Comparison of ENCODE assay signal across 24 cellular contexts in genomic region chr5:169450464-169450863, GRCh38.
DNase-seq lines count a peak whose midpoint lies in the region; ATAC-seq and TF ChIP-seq lines count a peak whose summit lies in the region.
"Had no signal": no experiment of that assay in that cellular context is flagged by ENCODE, and none has a peak within 500 bp of the region (broad histone marks: within the 10 kb centered on the region; RNA-seq: fewer than 3 reads in every experiment).

No MANE protein-coding gene starts in this region.

- no peaks in the 10 kb centered on the region for H3K4me1 ChIP-seq in hepatocyte (ENCODE audit: insufficient read depth)
- H3K4me1 ChIP-seq: parathyroid adenoma, upper lobe of left lung had no signal

- H3K27me3 ChIP-seq in hepatocyte = no peaks in the 10 kb centered on the region
- H3K27me3 ChIP-seq: upper lobe of left lung had no signal

- H2AFZ ChIP-seq in hepatocyte = no peak overlapping the region
- H2AFZ ChIP-seq: parathyroid adenoma had no signal

- no peak overlapping the region for H3K4me2 ChIP-seq in hepatocyte

- no peaks in the 10 kb centered on the region for H3K36me3 Mint-ChIP-seq in stimulated activated naive B cell treated with anti-CD40 and anti-IgM and Interleukin-4, amounts not matched to agents 10 μg/mL and 1 μg/mL and 100 μg/mL, for 72 hours
- no peaks in the 10 kb centered on the region for H3K36me3 Mint-ChIP-seq in nephron progenitor cell (ENCODE audit: low read depth)
- H3K36me3 Mint-ChIP-seq: activated naive CD8-positive, alpha-beta T cell treated with anti-CD3 and anti-CD28 coated beads for 36 hours had no signal

- no peak for TF ChIP-seq CTCF in epithelial cell of esophagus (IDR thresholded peaks at IDR 0.05; ENCODE audit: insufficient read depth, low read depth, low read length, missing control alignments)
- no peak for TF ChIP-seq CTCF in hepatocyte (IDR thresholded peaks at IDR 0.05; ENCODE audit: poor library complexity)
- TF ChIP-seq CTCF in nephron progenitor cell (IDR thresholded peaks at IDR 0.05) = no peak

- no peaks in the 10 kb centered on the region for H3K79me2 ChIP-seq in hepatocyte
- H3K79me2 ChIP-seq: parathyroid adenoma had no signal

- no peak overlapping the region for H3K27ac ChIP-seq in hepatocyte
- H3K27ac ChIP-seq: parathyroid adenoma, SK-N-MC, upper lobe of left lung had no signal

- no peak for ATAC-seq in stimulated activated naive B cell treated with anti-CD40 and anti-IgM and Interleukin-4, amounts not matched to agents 10 μg/mL and 1 μg/mL and 100 μg/mL, for 72 hours (replicated peaks)
- ATAC-seq in HG03139 (IDR thresholded peaks at IDR 0.05; ENCODE audit: unreplicated experiment) = no peak
- ATAC-seq: left cardiac atrium, right cardiac atrium, T-helper 17 cell had no signal

- no peaks in the 10 kb centered on the region for H4K20me1 ChIP-seq in hepatocyte (ENCODE audit: insufficient read depth, poor library complexity, severe bottlenecking)

- H3K27ac Mint-ChIP-seq in stimulated activated naive B cell treated with anti-CD40 and anti-IgM and Interleukin-4, amounts not matched to agents 10 μg/mL and 1 μg/mL and 100 μg/mL, for 72 hours = no peak overlapping the region
- H3K27ac Mint-ChIP-seq in nephron progenitor cell = no peak overlapping the region
- H3K27ac Mint-ChIP-seq: activated naive CD8-positive, alpha-beta T cell treated with anti-CD3 and anti-CD28 coated beads for 36 hours; T-helper 17 cell had no signal

- H3K4me3 ChIP-seq in epithelial cell of esophagus (ENCODE audit: low read length) = no peak overlapping the region
- H3K4me3 ChIP-seq in hepatocyte = no peak overlapping the region
- H3K4me3 ChIP-seq: SK-N-MC, upper lobe of left lung had no signal

- H3K9me3 Mint-ChIP-seq in stimulated activated naive B cell treated with anti-CD40 and anti-IgM and Interleukin-4, amounts not matched to agents 10 μg/mL and 1 μg/mL and 100 μg/mL, for 72 hours = no peaks in the 10 kb centered on the region
- no peaks in the 10 kb centered on the region for H3K9me3 Mint-ChIP-seq in nephron progenitor cell
- H3K9me3 Mint-ChIP-seq: activated naive CD8-positive, alpha-beta T cell treated with anti-CD3 and anti-CD28 coated beads for 36 hours; neural crest cell had no signal

- TF ChIP-seq EP300 in Ishikawa (IDR thresholded peaks at IDR 0.05; ENCODE audit: borderline replicate concordance) = no peak

- H3K27me3 Mint-ChIP-seq in stimulated activated naive B cell treated with anti-CD40 and anti-IgM and Interleukin-4, amounts not matched to agents 10 μg/mL and 1 μg/mL and 100 μg/mL, for 72 hours = no peaks in the 10 kb centered on the region
- peaks cover 15% of the 10 kb centered on the region for H3K27me3 Mint-ChIP-seq in nephron progenitor cell (ENCODE audit: low read depth, poor library complexity)
- H3K27me3 Mint-ChIP-seq: activated naive CD8-positive, alpha-beta T cell treated with anti-CD3 and anti-CD28 coated beads for 36 hours had no signal

- TF ChIP-seq RAD21 in Ishikawa (IDR thresholded peaks at IDR 0.05; ENCODE audit: low read depth) = no peak

- H3K9me3 ChIP-seq in hepatocyte (ENCODE audit: low read depth) = no peaks in the 10 kb centered on the region
- H3K9me3 ChIP-seq: upper lobe of left lung had no signal

- no peaks in the 10 kb centered on the region for H3K36me3 ChIP-seq in hepatocyte (replicated peaks; ENCODE audit: insufficient read depth, low read depth)
- H3K36me3 ChIP-seq: upper lobe of left lung had no signal

- DNase-seq in epithelial cell of esophagus (ENCODE audit: low read depth) (peak; percentile 34), hepatocyte (ENCODE audit: low spot score) (peak; percentile 24), nephron progenitor cell (no peak)
- DNase-seq in stimulated activated naive B cell treated with anti-CD40 and anti-IgM and Interleukin-4, amounts not matched to agents 10 μg/mL and 1 μg/mL and 100 μg/mL, for 72 hours = no peak
- no peak for DNase-seq in activated CD4-positive, alpha-beta T cell treated with anti-CD3 and anti-CD28 coated beads, Interleukin-2, amount 50 U/mL, for 48 hours
- DNase-seq: activated CD4-positive, alpha-beta T cell treated with anti-CD3 and anti-CD28 coated beads for 1 hour; activated effector memory CD4-positive, alpha-beta T cell treated with Interleukin-2 at 50 U/mL for 16 hours; activated naive CD8-positive, alpha-beta T cell treated with anti-CD3 and anti-CD28 coated beads for 36 hours; activated T-cell treated with anti-CD3 and anti-CD28 coated beads for 4 hours; effector CD8-positive, alpha-beta T cell; head of caudate nucleus; Kasumi-1; left cardiac atrium; NCI-H1048; NCI-H1694; stimulated activated CD4-positive, alpha-beta T cell treated with anti-CD3 and anti-CD28 coated beads, Interleukin-2, amount 100 ng/mL, for 48 hours; T-helper 17 cell; upper lobe of left lung had no signal

- H3K9me2 ChIP-seq in hepatocyte (replicated peaks; ENCODE audit: insufficient read depth) = no peaks in the 10 kb centered on the region

- WGBS in hepatocyte (ENCODE audit: low lambda C conversion rate, missing lambda C conversion rate) = 62% methylated on average over 1 of the region's 1 CpG

- no peak overlapping the region for H3K4me3 Mint-ChIP-seq in stimulated activated naive B cell treated with anti-CD40 and anti-IgM and Interleukin-4, amounts not matched to agents 10 μg/mL and 1 μg/mL and 100 μg/mL, for 72 hours
- H3K4me3 Mint-ChIP-seq in nephron progenitor cell = no peak overlapping the region
- H3K4me3 Mint-ChIP-seq: activated naive CD8-positive, alpha-beta T cell treated with anti-CD3 and anti-CD28 coated beads for 36 hours; neural crest cell; T-helper 17 cell had no signal

- H3K4me1 Mint-ChIP-seq in stimulated activated naive B cell treated with anti-CD40 and anti-IgM and Interleukin-4, amounts not matched to agents 10 μg/mL and 1 μg/mL and 100 μg/mL, for 72 hours = no peaks in the 10 kb centered on the region
- H3K4me1 Mint-ChIP-seq in nephron progenitor cell = peaks cover 5% of the 10 kb centered on the region
- H3K4me1 Mint-ChIP-seq: activated naive CD8-positive, alpha-beta T cell treated with anti-CD3 and anti-CD28 coated beads for 36 hours; neural crest cell; T-helper 17 cell had no signal

TF ChIP-seq in Ishikawa, 13 proteins besides CTCF, POLR2A, EP300 and RAD21:
- TF ChIP-seq CEBPB (IDR thresholded peaks at IDR 0.05) (peak; percentile 61), TEAD4 (IDR thresholded peaks at IDR 0.05) (no peak)

Comparison
In these comparisons a context has a peak if more than half of its experiments do, and no peak if none do; other contexts are left out.
1. DNase-seq: peak in epithelial cell of esophagus (single experiment) and hepatocyte (single experiment); none in stimulated activated naive B cell treated with anti-CD40 and anti-IgM and Interleukin-4, amounts not matched to agents 10 μg/mL and 1 μg/mL and 100 μg/mL, for 72 hours (single experiment), nephron progenitor cell (single experiment) and activated CD4-positive, alpha-beta T cell treated with anti-CD3 and anti-CD28 coated beads, Interleukin-2, amount 50 U/mL, for 48 hours (0 of 2).